Comparison of ENCODE assay signal across 8 cellular contexts in the genomic region with DNA sequence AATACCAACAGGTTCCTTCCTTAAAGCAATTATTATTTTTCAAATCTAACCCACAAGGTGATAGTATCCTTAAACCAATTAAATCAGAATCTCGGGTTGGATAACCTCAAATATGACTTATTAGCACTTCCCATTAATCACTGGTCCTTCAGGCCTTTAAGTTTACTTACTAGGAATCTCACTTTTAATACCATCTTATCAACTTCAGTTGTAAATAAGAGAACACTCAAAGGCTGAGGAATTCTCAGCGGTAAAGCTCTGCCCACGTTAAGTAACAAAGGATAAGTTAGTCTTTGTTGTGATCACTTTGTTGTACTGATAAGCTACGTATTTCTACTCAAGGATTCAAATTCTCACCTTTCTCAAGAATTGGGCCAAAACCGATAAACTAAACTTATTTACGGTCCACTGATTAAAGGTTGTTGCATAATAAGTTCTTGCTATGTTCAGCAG.
DNase-seq lines count a peak whose midpoint lies in the region; ATAC-seq and TF ChIP-seq lines count a peak whose summit lies in the region.

No MANE protein-coding gene starts in this region.

- H3K9ac ChIP-seq in skeletal muscle tissue (ENCODE audit: low read depth in 1 of 3, low read length in 3 of 3): no peak overlapping the region

- H3K36me3 ChIP-seq in HAP-1 (replicated peaks) (peaks cover 5% of the 10 kb centered on the region; the same call in 1 of the 2 replicates), skeletal muscle tissue (ENCODE audit: control insufficient read depth in 3 of 3, insufficient read depth in 3 of 3, low read length in 3 of 3) (no peaks in the 10 kb centered on the region)

- no peaks in the 10 kb centered on the region for H3K27me3 ChIP-seq in HAP-1 (ENCODE audit: low read depth)
- peaks cover 0 to 6% (median under 1%) of the 10 kb centered on the region in 3 donors for H3K27me3 ChIP-seq in skeletal muscle tissue (ENCODE audit: control insufficient read depth in 3 of 3, insufficient read depth in 3 of 3, low read length in 3 of 3)

- H3K4me1 ChIP-seq in HAP-1 (peaks cover 18% of the 10 kb centered on the region), skeletal muscle tissue (ENCODE audit: control insufficient read depth in 3 of 3, insufficient read depth in 3 of 3, low read length in 3 of 3) (no peaks in the 10 kb centered on the region)

- H3K4me3 ChIP-seq in HAP-1 (peak overlapping the region; percentile 59), fibroblast of the aortic adventitia (ENCODE audit: low read depth, low read length) (peak overlapping the region; percentile 68), skeletal muscle tissue (ENCODE audit: low read length in 3 of 3) (peak overlapping the region in 1 of 3 donors; percentile 72)

- in situ Hi-C loops in HAP-1 (cut with MboI; ENCODE audit: low sequenced_read_pairs): loop anchor here (10.0 kb wide), 1 partner anchor 1625 kb away; a partner anchor contains a TSS

- ATAC-seq in SK-N-SH treated with all-trans-retinoic acid at 6 μM for 48 hours: peak; percentile 12
- ATAC-seq in HG02885 (IDR thresholded peaks at IDR 0.05; ENCODE audit: poor library complexity, unreplicated experiment): no peak
- no peak for ATAC-seq in HG03280 (IDR thresholded peaks at IDR 0.05; ENCODE audit: unreplicated experiment)
- no peak for ATAC-seq in HG03097 (IDR thresholded peaks at IDR 0.05; ENCODE audit: low FRiP score, unreplicated experiment)

- no peaks in the 10 kb centered on the region for H3K9me3 ChIP-seq in HAP-1
- no peaks in the 10 kb centered on the region for H3K9me3 ChIP-seq in skeletal muscle tissue (ENCODE audit: control insufficient read depth in 3 of 3, low read length in 3 of 3)

- peak overlapping the region; percentile 60 for H3K27ac ChIP-seq in skeletal muscle tissue (ENCODE audit: low read depth, low read length)

- no peak for TF ChIP-seq CTCF in fibroblast of the aortic adventitia (IDR thresholded peaks at IDR 0.05; ENCODE audit: insufficient read depth, low read length)

- DNase-seq in HAP-1 (ENCODE audit: low spot score in 2 of 2) (peak in 1 of 2 experiments; percentile 53), fibroblast of the aortic adventitia (ENCODE audit: low read depth) (no peak), mucosa of gallbladder (ENCODE audit: low spot score) (no peak)

TF ChIP-seq in SK-N-SH treated with all-trans-retinoic acid at 6 μM for 48 hours, 23 proteins besides CTCF, POLR2A, EP300 and RAD21:
- TF ChIP-seq SNAI2 (CRISPR knock-in tag; IDR thresholded peaks at IDR 0.05) (no peak), PPARA (CRISPR knock-in tag; IDR thresholded peaks at IDR 0.05; ENCODE audit: borderline replicate concordance) (no peak), TCF4 (CRISPR knock-in tag; IDR thresholded peaks at IDR 0.05; ENCODE audit: borderline replicate concordance) (no peak), ISL1 (CRISPR knock-in tag; IDR thresholded peaks at IDR 0.05) (no peak), RARB (CRISPR knock-in tag; IDR thresholded peaks at IDR 0.05) (no peak), GLIS3 (CRISPR knock-in tag; IDR thresholded peaks at IDR 0.05) (no peak), CSDC2 (CRISPR knock-in tag; IDR thresholded peaks at IDR 0.05) (no peak), OSR1 (CRISPR knock-in tag; IDR thresholded peaks at IDR 0.05) (no peak), ZNF8 (CRISPR knock-in tag; IDR thresholded peaks at IDR 0.05) (no peak)
- TF ChIP-seq, protein P1, sequence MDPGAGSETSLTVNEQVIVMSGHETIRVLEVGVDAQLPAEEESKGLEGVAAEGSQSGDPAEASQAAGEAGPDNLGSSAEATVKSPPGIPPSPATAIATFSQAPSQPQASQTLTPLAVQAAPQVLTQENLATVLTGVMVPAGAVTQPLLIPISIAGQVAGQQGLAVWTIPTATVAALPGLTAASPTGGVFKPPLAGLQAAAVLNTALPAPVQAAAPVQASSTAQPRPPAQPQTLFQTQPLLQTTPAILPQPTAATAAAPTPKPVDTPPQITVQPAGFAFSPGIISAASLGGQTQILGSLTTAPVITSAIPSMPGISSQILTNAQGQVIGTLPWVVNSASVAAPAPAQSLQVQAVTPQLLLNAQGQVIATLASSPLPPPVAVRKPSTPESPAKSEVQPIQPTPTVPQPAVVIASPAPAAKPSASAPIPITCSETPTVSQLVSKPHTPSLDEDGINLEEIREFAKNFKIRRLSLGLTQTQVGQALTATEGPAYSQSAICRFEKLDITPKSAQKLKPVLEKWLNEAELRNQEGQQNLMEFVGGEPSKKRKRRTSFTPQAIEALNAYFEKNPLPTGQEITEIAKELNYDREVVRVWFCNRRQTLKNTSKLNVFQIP (CRISPR knock-in tag; IDR thresholded peaks at IDR 0.05; ENCODE audit: borderline replicate concordance, low read depth): no peak
- TF ChIP-seq, protein P2, sequence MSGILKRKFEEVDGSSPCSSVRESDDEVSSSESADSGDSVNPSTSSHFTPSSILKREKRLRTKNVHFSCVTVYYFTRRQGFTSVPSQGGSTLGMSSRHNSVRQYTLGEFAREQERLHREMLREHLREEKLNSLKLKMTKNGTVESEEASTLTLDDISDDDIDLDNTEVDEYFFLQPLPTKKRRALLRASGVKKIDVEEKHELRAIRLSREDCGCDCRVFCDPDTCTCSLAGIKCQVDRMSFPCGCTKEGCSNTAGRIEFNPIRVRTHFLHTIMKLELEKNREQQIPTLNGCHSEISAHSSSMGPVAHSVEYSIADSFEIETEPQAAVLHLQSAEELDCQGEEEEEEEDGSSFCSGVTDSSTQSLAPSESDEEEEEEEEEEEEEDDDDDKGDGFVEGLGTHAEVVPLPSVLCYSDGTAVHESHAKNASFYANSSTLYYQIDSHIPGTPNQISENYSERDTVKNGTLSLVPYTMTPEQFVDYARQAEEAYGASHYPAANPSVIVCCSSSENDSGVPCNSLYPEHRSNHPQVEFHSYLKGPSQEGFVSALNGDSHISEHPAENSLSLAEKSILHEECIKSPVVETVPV (CRISPR knock-in tag; IDR thresholded peaks at IDR 0.05): no peak
